30 cellular contexts compared by ENCODE assay signal in the genomic region with DNA sequence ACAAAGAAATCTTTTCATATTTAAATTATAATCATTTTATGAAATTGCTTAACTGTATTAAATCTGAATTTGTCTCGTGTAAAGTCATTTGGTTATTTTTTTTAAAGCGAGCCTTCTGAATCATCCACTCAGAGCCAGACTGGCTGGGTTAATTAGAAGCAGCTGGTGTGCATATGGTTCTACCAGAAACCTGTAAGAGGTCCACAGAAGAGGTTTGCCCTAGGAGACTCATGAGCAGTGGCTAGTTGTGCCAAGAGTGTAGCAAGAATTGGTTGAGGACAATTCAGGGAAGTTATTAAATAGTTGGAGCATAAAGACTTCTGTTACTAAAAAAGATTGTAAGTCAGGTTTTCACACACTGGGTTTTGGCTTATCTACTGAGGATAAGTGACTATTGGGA.
"Had no signal": no experiment of that assay in that cellular context is flagged by ENCODE, and none has a peak within 500 bp of the region (broad histone marks: within the 10 kb centered on the region; RNA-seq: fewer than 3 reads in every experiment).

No MANE protein-coding gene starts in this region.

- H3K4me1 Mint-ChIP-seq: activated B cell treated with CpG ODN at 0.5 μM for 24 hours; activated CD4-positive, alpha-beta T cell treated with anti-CD3 and anti-CD28 coated beads for 36 hours; activated naive CD8-positive, alpha-beta T cell treated with anti-CD3 and anti-CD28 coated beads, Interleukin-2, amount 10 ng/mL, durations not matched to agents 7 days and 5 days; memory B cell; naive B cell; stimulated activated effector memory CD8-positive, alpha-beta T cell treated with anti-CD3 and anti-CD28 coated beads, Interleukin-12 subunit alpha, Interleukin-12 subunit beta, amount 100 ng/mL, for 72 hours; T-helper 17 cell had no signal

- H3K36me3 ChIP-seq: brain microvascular endothelial cell, heart left ventricle, right lobe of liver, stomach, suprapubic skin, vagina had no signal

- H3K27me3 Mint-ChIP-seq: activated B cell treated with CpG ODN at 0.5 μM for 24 hours; activated CD4-positive, alpha-beta T cell treated with anti-CD3 and anti-CD28 coated beads for 36 hours; memory B cell; naive B cell; T-helper 17 cell had no signal

- H3K27ac Mint-ChIP-seq: activated B cell treated with CpG ODN at 0.5 μM for 24 hours; activated CD4-positive, alpha-beta T cell treated with anti-CD3 and anti-CD28 coated beads for 36 hours; activated naive CD4-positive, alpha-beta T cell treated with anti-CD3 and anti-CD28 coated beads for 36 hours; activated naive CD8-positive, alpha-beta T cell treated with anti-CD3 and anti-CD28 coated beads, Interleukin-2, amount 10 ng/mL, durations not matched to agents 7 days and 5 days; memory B cell; naive B cell; stimulated activated effector memory CD8-positive, alpha-beta T cell treated with anti-CD3 and anti-CD28 coated beads, Interleukin-12 subunit alpha, Interleukin-12 subunit beta, amount 100 ng/mL, for 72 hours; T-helper 17 cell had no signal

- H3K9me3 Mint-ChIP-seq: activated B cell treated with CpG ODN at 0.5 μM for 24 hours; activated naive CD4-positive, alpha-beta T cell treated with anti-CD3 and anti-CD28 coated beads for 36 hours; activated naive CD8-positive, alpha-beta T cell treated with anti-CD3 and anti-CD28 coated beads, Interleukin-2, amount 10 ng/mL, durations not matched to agents 7 days and 5 days had no signal

- DNase-seq: activated B cell treated with CpG ODN at 0.5 μM for 24 hours; activated CD4-positive, alpha-beta T cell treated with anti-CD3 and anti-CD28 coated beads for 36 hours; activated CD4-positive, alpha-beta T cell treated with anti-CD3 and anti-CD28 coated beads, Interleukin-2, amount 50 U/mL, for 4 hours; activated CD8-positive, alpha-beta memory T cell treated with anti-CD3 and anti-CD28 coated beads, Interleukin-2, amount 50 U/mL, for 48 hours; activated effector memory CD4-positive, alpha-beta T cell treated with Interleukin-2 at 50 U/mL for 16 hours; activated naive CD4-positive, alpha-beta T cell treated with anti-CD3 and anti-CD28 coated beads for 36 hours; activated naive CD8-positive, alpha-beta T cell treated with anti-CD3 and anti-CD28 coated beads, Interleukin-2, amount 10 ng/mL, durations not matched to agents 7 days and 5 days; activated T-cell treated with anti-CD3 and anti-CD28 coated beads, Interleukin-2, amount 50 U/mL, for 48 hours; amygdala; brain microvascular endothelial cell; caudate nucleus; dermis blood vessel endothelial cell; effector CD8-positive, alpha-beta T cell; erythroblast; heart left ventricle; left cardiac atrium; mucosa of descending colon; naive B cell; nucleus accumbens; posterior cingulate gyrus; right lobe of liver; stimulated activated CD4-positive, alpha-beta T cell treated with anti-CD3 and anti-CD28 coated beads, Interleukin-2, amount 100 ng/mL, for 24 hours; stomach; T-helper 17 cell; trophoblast cell had no signal

- H3K4me3 Mint-ChIP-seq: activated B cell treated with CpG ODN at 0.5 μM for 24 hours; activated CD4-positive, alpha-beta T cell treated with anti-CD3 and anti-CD28 coated beads for 36 hours; activated naive CD4-positive, alpha-beta T cell treated with anti-CD3 and anti-CD28 coated beads for 36 hours; activated naive CD8-positive, alpha-beta T cell treated with anti-CD3 and anti-CD28 coated beads, Interleukin-2, amount 10 ng/mL, durations not matched to agents 7 days and 5 days; memory B cell; naive B cell; stimulated activated effector memory CD8-positive, alpha-beta T cell treated with anti-CD3 and anti-CD28 coated beads, Interleukin-12 subunit alpha, Interleukin-12 subunit beta, amount 100 ng/mL, for 72 hours; T-helper 17 cell had no signal

- H3K36me3 Mint-ChIP-seq: activated naive CD8-positive, alpha-beta T cell treated with anti-CD3 and anti-CD28 coated beads, Interleukin-2, amount 10 ng/mL, durations not matched to agents 7 days and 5 days; memory B cell; naive B cell; stimulated activated effector memory CD8-positive, alpha-beta T cell treated with anti-CD3 and anti-CD28 coated beads, Interleukin-12 subunit alpha, Interleukin-12 subunit beta, amount 100 ng/mL, for 72 hours had no signal

- ATAC-seq: activated CD4-positive, alpha-beta T cell treated with anti-CD3 and anti-CD28 coated beads for 36 hours; heart left ventricle; left cardiac atrium; mucosa of descending colon; right lobe of liver; stimulated activated effector memory CD8-positive, alpha-beta T cell treated with anti-CD3 and anti-CD28 coated beads, Interleukin-12 subunit alpha, Interleukin-12 subunit beta, amount 100 ng/mL, for 72 hours; T-helper 17 cell had no signal

- H3K9me3 ChIP-seq: mucosa of descending colon, right lobe of liver, suprapubic skin, vagina had no signal

- H3K4me3 ChIP-seq: heart left ventricle, mucosa of descending colon, right lobe of liver, skin epidermis, stomach, suprapubic skin, vagina had no signal

- H3K27ac ChIP-seq: brain microvascular endothelial cell, heart left ventricle, right lobe of liver, skin epidermis, stomach, suprapubic skin, vagina had no signal

- H3K27me3 ChIP-seq: brain microvascular endothelial cell, right lobe of liver, suprapubic skin, vagina had no signal

- H3K4me1 ChIP-seq: heart left ventricle, right lobe of liver, stomach, suprapubic skin, vagina had no signal
